ENCODE assay signal across 32 cellular contexts in the genomic region with DNA sequence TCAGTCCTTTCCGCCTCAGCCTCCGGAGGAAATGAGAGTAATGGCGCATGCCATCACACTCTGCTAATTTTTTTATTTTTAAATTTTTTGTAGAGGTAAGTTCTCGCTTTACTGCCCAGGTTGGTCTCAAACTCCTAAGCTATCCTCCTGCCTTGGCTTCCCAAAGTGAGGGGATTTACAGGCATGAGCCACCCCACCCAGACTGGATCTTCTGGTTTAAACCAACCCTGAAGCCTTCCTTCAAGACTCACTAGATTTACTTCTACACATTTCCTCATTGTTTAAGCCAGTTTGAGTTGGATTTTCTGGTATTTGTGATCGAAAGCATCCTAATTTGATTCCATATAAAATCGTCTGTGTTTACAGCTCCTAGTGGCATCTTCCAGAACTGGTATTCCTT.
"Had no signal": no experiment of that assay in that cellular context is flagged by ENCODE, and none has a peak within 500 bp of the region (broad histone marks: within the 10 kb centered on the region; RNA-seq: fewer than 3 reads in every experiment).

No MANE protein-coding gene starts in this region.

- H3K4me3 Mint-ChIP-seq: activated CD4-positive, alpha-beta memory T cell treated with anti-CD3 and anti-CD28 coated beads, Interleukin-2, amount 10 ng/mL, durations not matched to agents 7 days and 5 days; activated CD8-positive, alpha-beta memory T cell treated with anti-CD3 and anti-CD28 coated beads, Interleukin-2, amount 10 ng/mL, durations not matched to agents 7 days and 5 days; activated naive CD4-positive, alpha-beta T cell treated with anti-CD3 and anti-CD28 coated beads, Interleukin-2, amount 10 ng/mL, durations not matched to agents 7 days and 5 days; activated naive CD8-positive, alpha-beta T cell; activated naive CD8-positive, alpha-beta T cell treated with anti-CD3 and anti-CD28 coated beads, Interleukin-2, amount 50 U/mL, for 24 hours; brain had no signal

- H3K36me3 ChIP-seq: WERI-Rb-1 had no signal

- H3K4me1 Mint-ChIP-seq: activated CD4-positive, alpha-beta memory T cell treated with anti-CD3 and anti-CD28 coated beads, Interleukin-2, amount 10 ng/mL, durations not matched to agents 7 days and 5 days; activated CD8-positive, alpha-beta memory T cell treated with anti-CD3 and anti-CD28 coated beads, Interleukin-2, amount 10 ng/mL, durations not matched to agents 7 days and 5 days; activated naive CD4-positive, alpha-beta T cell treated with anti-CD3 and anti-CD28 coated beads, Interleukin-2, amount 10 ng/mL, durations not matched to agents 7 days and 5 days; activated naive CD8-positive, alpha-beta T cell treated with anti-CD3 and anti-CD28 coated beads, Interleukin-2, amount 50 U/mL, for 24 hours had no signal

- H3K27ac ChIP-seq: RWPE1, WERI-Rb-1 had no signal

- H3K36me3 Mint-ChIP-seq: activated CD8-positive, alpha-beta memory T cell treated with anti-CD3 and anti-CD28 coated beads, Interleukin-2, amount 10 ng/mL, durations not matched to agents 7 days and 5 days; activated naive CD4-positive, alpha-beta T cell treated with anti-CD3 and anti-CD28 coated beads, Interleukin-2, amount 10 ng/mL, durations not matched to agents 7 days and 5 days; activated naive CD8-positive, alpha-beta T cell; brain had no signal

- H3K27ac Mint-ChIP-seq: activated CD4-positive, alpha-beta memory T cell treated with anti-CD3 and anti-CD28 coated beads, Interleukin-2, amount 10 ng/mL, durations not matched to agents 7 days and 5 days; activated CD8-positive, alpha-beta memory T cell treated with anti-CD3 and anti-CD28 coated beads, Interleukin-2, amount 10 ng/mL, durations not matched to agents 7 days and 5 days; activated naive CD4-positive, alpha-beta T cell treated with anti-CD3 and anti-CD28 coated beads, Interleukin-2, amount 10 ng/mL, durations not matched to agents 7 days and 5 days; activated naive CD8-positive, alpha-beta T cell; activated naive CD8-positive, alpha-beta T cell treated with anti-CD3 and anti-CD28 coated beads, Interleukin-2, amount 50 U/mL, for 24 hours; brain had no signal

- H3K27me3 Mint-ChIP-seq: activated CD8-positive, alpha-beta memory T cell treated with anti-CD3 and anti-CD28 coated beads, Interleukin-2, amount 10 ng/mL, durations not matched to agents 7 days and 5 days; activated naive CD8-positive, alpha-beta T cell; activated naive CD8-positive, alpha-beta T cell treated with anti-CD3 and anti-CD28 coated beads, Interleukin-2, amount 50 U/mL, for 24 hours; brain had no signal

- H3K9me3 Mint-ChIP-seq: activated CD4-positive, alpha-beta memory T cell treated with anti-CD3 and anti-CD28 coated beads, Interleukin-2, amount 10 ng/mL, durations not matched to agents 7 days and 5 days; activated naive CD4-positive, alpha-beta T cell treated with anti-CD3 and anti-CD28 coated beads, Interleukin-2, amount 10 ng/mL, durations not matched to agents 7 days and 5 days; activated naive CD8-positive, alpha-beta T cell treated with anti-CD3 and anti-CD28 coated beads, Interleukin-2, amount 50 U/mL, for 24 hours; brain had no signal

- DNase-seq: activated CD4-positive, alpha-beta memory T cell treated with anti-CD3 and anti-CD28 coated beads, Interleukin-2, amount 10 ng/mL, durations not matched to agents 7 days and 5 days; activated CD4-positive, alpha-beta T cell treated with anti-CD3 and anti-CD28 coated beads for 1 hour; activated CD4-positive, alpha-beta T cell treated with anti-CD3 and anti-CD28 coated beads for 48 hours; activated CD4-positive, CD25-positive, alpha-beta regulatory T cell; activated CD8-positive, alpha-beta memory T cell treated with anti-CD3 and anti-CD28 coated beads for 24 hours; activated CD8-positive, alpha-beta memory T cell treated with anti-CD3 and anti-CD28 coated beads, Interleukin-2, amount 10 ng/mL, durations not matched to agents 7 days and 5 days; activated CD8-positive, alpha-beta memory T cell treated with anti-CD3 and anti-CD28 coated beads, Interleukin-2, amount 50 U/mL, for 48 hours; activated effector memory CD4-positive, alpha-beta T cell treated with Interleukin-2 at 50 U/mL for 16 hours; activated naive CD4-positive, alpha-beta T cell treated with anti-CD3 and anti-CD28 coated beads, Interleukin-2, amount 10 ng/mL, durations not matched to agents 7 days and 5 days; activated naive CD8-positive, alpha-beta T cell treated with anti-CD3 and anti-CD28 coated beads, Interleukin-2, amount 50 U/mL, for 24 hours; activated T-cell treated with anti-CD3 and anti-CD28 coated beads, Interleukin-2, amount 50 U/mL, for 48 hours; anterior cingulate cortex; cerebellar nuclear complex; MM.1S; MV-4-11; NCI-H1092; NCI-H1436 treated with DMSO at 0.1 percent for 48 hours; NCI-H1694 treated with DMSO at 0.1 percent for 48 hours; NCI-H2029; NCI-H345; NCI-H526; NCI-H748 treated with DMSO at 0.1 percent for 48 hours; NK-92 treated with Interleukin-12 subunit alpha and Interleukin-12 subunit beta, amount 100 ng/mL, for 24 hours; PC-3; SIG-M5; T-helper 1 cell; T-helper 2 cell; T-helper 9 cell; WERI-Rb-1 had no signal
